ENCODE assay signal across 10 cellular contexts in the genomic region with DNA sequence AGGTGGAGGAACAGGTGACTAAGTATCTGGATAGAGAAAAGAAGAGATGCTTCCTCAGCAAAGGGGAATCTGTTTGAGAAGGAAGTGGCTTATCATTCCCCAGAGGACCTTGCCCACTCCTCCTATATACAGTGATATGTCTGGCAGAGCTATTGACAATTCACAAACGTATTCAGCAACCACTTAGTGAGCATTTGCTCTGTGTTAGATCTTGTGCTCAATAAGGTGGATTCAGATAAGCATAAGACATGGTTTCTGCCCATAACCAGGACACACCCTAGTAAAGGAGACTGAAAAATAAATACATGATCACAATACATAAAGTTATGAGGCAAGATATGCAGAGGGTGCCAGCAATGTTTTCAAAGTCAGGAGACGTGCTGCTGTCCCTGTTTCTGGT. TPM values are rescaled to one million over a fixed set of nuclear protein-coding genes. Genes with fewer than 3 reads are reported as not detected.
DNase-seq lines count a peak whose midpoint lies in the region; ATAC-seq and TF ChIP-seq lines count a peak whose summit lies in the region.
"Had no signal": no experiment of that assay in that cellular context is flagged by ENCODE, and none has a peak within 500 bp of the region (broad histone marks: within the 10 kb centered on the region; RNA-seq: fewer than 3 reads in every experiment).

No MANE protein-coding gene starts in this region.

- H3K27me3 Mint-ChIP-seq in activated CD4-positive, alpha-beta T cell treated with anti-CD3 and anti-CD28 coated beads, Interleukin-2, amount 10 ng/mL, durations not matched to agents 24 days and 14 days, result no peaks in the 10 kb centered on the region
- no peaks in the 10 kb centered on the region for H3K27me3 Mint-ChIP-seq in activated CD4-positive, alpha-beta memory T cell treated with anti-CD3 and anti-CD28 coated beads, Interleukin-2, amount 10 ng/mL, durations not matched to agents 7 days and 5 days
- peaks cover 3% of the 10 kb centered on the region for H3K27me3 Mint-ChIP-seq in glutamatergic neuron (ENCODE audit: unreplicated experiment)

- peak overlapping the region; percentile 68 to 89 (median 86) for H3K4me3 ChIP-seq in stomach

- TF ChIP-seq POLR2A in stomach (IDR thresholded peaks at IDR 0.05), result no peak

- no peaks in the 10 kb centered on the region for H3K9me3 Mint-ChIP-seq in activated CD4-positive, alpha-beta T cell treated with anti-CD3 and anti-CD28 coated beads, Interleukin-2, amount 10 ng/mL, durations not matched to agents 24 days and 14 days
- no peaks in the 10 kb centered on the region for H3K9me3 Mint-ChIP-seq in activated CD4-positive, alpha-beta memory T cell treated with anti-CD3 and anti-CD28 coated beads, Interleukin-2, amount 10 ng/mL, durations not matched to agents 7 days and 5 days
- H3K9me3 Mint-ChIP-seq in glutamatergic neuron (ENCODE audit: unreplicated experiment), result peaks cover 4% of the 10 kb centered on the region

- H3K9me3 ChIP-seq in stomach, result no peaks in the 10 kb centered on the region

- no peak for DNase-seq in activated CD4-positive, alpha-beta T cell treated with anti-CD3 and anti-CD28 coated beads, Interleukin-2, amount 10 ng/mL, durations not matched to agents 24 days and 14 days
- no peak for DNase-seq in activated CD4-positive, alpha-beta T cell treated with anti-CD3 and anti-CD28 coated beads, Interleukin-2, amount 50 U/mL, for 48 hours
- no peak for DNase-seq in activated CD4-positive, alpha-beta memory T cell treated with anti-CD3 and anti-CD28 coated beads, Interleukin-2, amount 10 ng/mL, durations not matched to agents 7 days and 5 days
- no peak for DNase-seq in glutamatergic neuron
- no peak for DNase-seq in stomach
- DNase-seq in midbrain (lab: John Stamatoyannopoulos, UW), result no peak

- peaks cover 7% of the 10 kb centered on the region for H3K36me3 Mint-ChIP-seq in activated CD4-positive, alpha-beta T cell treated with anti-CD3 and anti-CD28 coated beads, Interleukin-2, amount 10 ng/mL, durations not matched to agents 24 days and 14 days (ENCODE audit: low read depth)
- peaks cover 20% of the 10 kb centered on the region for H3K36me3 Mint-ChIP-seq in activated CD4-positive, alpha-beta memory T cell treated with anti-CD3 and anti-CD28 coated beads, Interleukin-2, amount 10 ng/mL, durations not matched to agents 7 days and 5 days (ENCODE audit: low read depth)
- H3K36me3 Mint-ChIP-seq in glutamatergic neuron (ENCODE audit: unreplicated experiment), result no peaks in the 10 kb centered on the region

- H3K4me1 Mint-ChIP-seq in activated CD4-positive, alpha-beta T cell treated with anti-CD3 and anti-CD28 coated beads, Interleukin-2, amount 10 ng/mL, durations not matched to agents 24 days and 14 days, result peaks cover 34% of the 10 kb centered on the region
- peaks cover 43% of the 10 kb centered on the region for H3K4me1 Mint-ChIP-seq in activated CD4-positive, alpha-beta memory T cell treated with anti-CD3 and anti-CD28 coated beads, Interleukin-2, amount 10 ng/mL, durations not matched to agents 7 days and 5 days
- peaks cover 15% of the 10 kb centered on the region for H3K4me1 Mint-ChIP-seq in glutamatergic neuron (ENCODE audit: low read depth, unreplicated experiment)

- CTCF ChIA-PET in activated CD4-positive, alpha-beta memory T cell treated with anti-CD3 and anti-CD28 coated beads, Interleukin-2, amount 10 ng/mL, durations not matched to agents 7 days and 5 days (lab: Charles Lee), result interaction anchor here (1.0 to 2.5 kb wide), 4 partner anchors 48 to 976 kb away, joined by 3 to 11 read pairs (median 8); a partner anchor contains a TSS

- peak overlapping the region; percentile 100 for H3K4me3 Mint-ChIP-seq in activated CD4-positive, alpha-beta T cell treated with anti-CD3 and anti-CD28 coated beads, Interleukin-2, amount 10 ng/mL, durations not matched to agents 24 days and 14 days
- H3K4me3 Mint-ChIP-seq in activated CD4-positive, alpha-beta memory T cell treated with anti-CD3 and anti-CD28 coated beads, Interleukin-2, amount 10 ng/mL, durations not matched to agents 7 days and 5 days, result peak overlapping the region; percentile 88
- peak overlapping the region; percentile 61 for H3K4me3 Mint-ChIP-seq in glutamatergic neuron (ENCODE audit: unreplicated experiment)

- intact Hi-C loops in activated CD4-positive, alpha-beta T cell treated with anti-CD3 and anti-CD28 coated beads, Interleukin-2, amount 10 ng/mL, durations not matched to agents 24 days and 14 days (cut with micrococcal nuclease), result loop anchor here (5.0 to 10.0 kb wide), 5 partner anchors 174 to 976 kb away; a partner anchor contains a TSS
- intact Hi-C loops in stomach (cut with DNase I; ENCODE audit: low total_unique reads), result loop anchor here (10.0 kb wide), 1 partner anchor 278 kb away; a partner anchor contains a TSS

- 0 to 13% (median 11%) methylated on average over 2 of the region's 2 CpGs for WGBS in stomach, 5 donors

- ATAC-seq in HG03135 (IDR thresholded peaks at IDR 0.05; ENCODE audit: unreplicated experiment), result no peak
- no peak for ATAC-seq in HG02973 (IDR thresholded peaks at IDR 0.05; ENCODE audit: unreplicated experiment)

- no peaks in the 10 kb centered on the region for H3K27me3 ChIP-seq in stomach

- peaks cover 0 to 12% (median 6%) of the 10 kb centered on the region in 4 donors for H3K36me3 ChIP-seq in stomach

- H3K4me1 ChIP-seq in stomach, result peaks cover 19 to 53% (median 48%) of the 10 kb centered on the region in 4 donors

- peak overlapping the region in 4 of 5 donors; percentile 95 to 99 (median 96) for H3K27ac ChIP-seq in stomach

- POLR2A ChIA-PET in activated CD4-positive, alpha-beta memory T cell treated with anti-CD3 and anti-CD28 coated beads, Interleukin-2, amount 10 ng/mL, durations not matched to agents 7 days and 5 days (lab: Charles Lee), result interaction anchor here (1.5 to 3.0 kb wide), 5 partner anchors 12 to 498 kb away, joined by 4 to 39 read pairs (median 11); a partner anchor contains a TSS

- H3K27ac Mint-ChIP-seq in activated CD4-positive, alpha-beta T cell treated with anti-CD3 and anti-CD28 coated beads, Interleukin-2, amount 10 ng/mL, durations not matched to agents 24 days and 14 days, result peak overlapping the region; percentile 78
- peak overlapping the region; percentile 41 for H3K27ac Mint-ChIP-seq in activated CD4-positive, alpha-beta memory T cell treated with anti-CD3 and anti-CD28 coated beads, Interleukin-2, amount 10 ng/mL, durations not matched to agents 7 days and 5 days
- no peak overlapping the region for H3K27ac Mint-ChIP-seq in glutamatergic neuron (ENCODE audit: unreplicated experiment)

- TF ChIP-seq CTCF in glutamatergic neuron (IDR thresholded peaks at IDR 0.05; ENCODE audit: partially characterized antibody, unreplicated experiment) (no peak), stomach (IDR thresholded peaks at IDR 0.05) (no peak)

- TF ChIP-seq EP300 in stomach (IDR thresholded peaks at IDR 0.05), result no peak

RNA-seq across cellular contexts. Expression of a gene that starts 1.4 kb away (rescaled TPM):
- 25.2 and 26.5 TPM in 2 replicates for total RNA-seq in activated CD4-positive, alpha-beta T cell treated with anti-CD3 and anti-CD28 coated beads, Interleukin-2, amount 10 ng/mL, durations not matched to agents 24 days and 14 days
- 10 to 100 TPM; 34.2 to 34.8 TPM for total RNA-seq in activated CD4-positive, alpha-beta memory T cell treated with anti-CD3 and anti-CD28 coated beads, Interleukin-2, amount 10 ng/mL, durations not matched to agents 7 days and 5 days
- total RNA-seq in glutamatergic neuron (ENCODE audit: unreplicated experiment), result 31.3 TPM
- total RNA-seq in stomach, result 10 to 100 TPM in 3 of 5 donors, 1 to 10 TPM in 1, under 1 TPM in 1; 0.58 to 74.4 (median 30.7) TPM
- polyA plus RNA-seq in stomach, result 10 to 100 TPM; 24.3 to 33.9 (median 31.0) TPM

RNA-seq across cellular contexts. Expression of a gene that starts 20.0 kb away (rescaled TPM):
- total RNA-seq in activated CD4-positive, alpha-beta T cell treated with anti-CD3 and anti-CD28 coated beads, Interleukin-2, amount 10 ng/mL, durations not matched to agents 24 days and 14 days, result not detected in 2 replicates
- total RNA-seq in activated CD4-positive, alpha-beta memory T cell treated with anti-CD3 and anti-CD28 coated beads, Interleukin-2, amount 10 ng/mL, durations not matched to agents 7 days and 5 days, result not detected
- total RNA-seq in glutamatergic neuron (ENCODE audit: unreplicated experiment) (not detected), stomach (1 to 10 TPM in 1 of 5 donors, not detected in 4; 1.8 TPM)
- not detected for polyA plus RNA-seq in stomach
- total RNA-seq: HT1080, RPMI7951 had no signal

RNA-seq across cellular contexts. Expression of a gene that starts 30.1 kb away (rescaled TPM):
- not detected in 2 replicates for total RNA-seq in activated CD4-positive, alpha-beta T cell treated with anti-CD3 and anti-CD28 coated beads, Interleukin-2, amount 10 ng/mL, durations not matched to agents 24 days and 14 days
- total RNA-seq in activated CD4-positive, alpha-beta memory T cell treated with anti-CD3 and anti-CD28 coated beads, Interleukin-2, amount 10 ng/mL, durations not matched to agents 7 days and 5 days, result not detected
- total RNA-seq in glutamatergic neuron (ENCODE audit: unreplicated experiment) (not detected), stomach (not detected)
- not detected for polyA plus RNA-seq in stomach
- total RNA-seq: HT1080, RPMI7951 had no signal

RNA-seq across cellular contexts. Expression of a gene that starts 41.0 kb away (rescaled TPM):
- 4.8 and 5.3 TPM in 2 replicates for total RNA-seq in activated CD4-positive, alpha-beta T cell treated with anti-CD3 and anti-CD28 coated beads, Interleukin-2, amount 10 ng/mL, durations not matched to agents 24 days and 14 days
- total RNA-seq in activated CD4-positive, alpha-beta memory T cell treated with anti-CD3 and anti-CD28 coated beads, Interleukin-2, amount 10 ng/mL, durations not matched to agents 7 days and 5 days, result 1 to 10 TPM; 1.9 to 2.4 TPM
- total RNA-seq in glutamatergic neuron (ENCODE audit: unreplicated experiment) (2.7 TPM), stomach (1 to 10 TPM in 3 of 5 donors, not detected in 2; 1.8 to 3.9 (median 2.2) TPM)
- 1 to 10 TPM in 1 of 3 donors, under 1 TPM in 2; 0.33 to 1.5 (median 0.81) TPM for polyA plus RNA-seq in stomach

RNA-seq across cellular contexts. Expression of a gene that starts 51.8 kb away (rescaled TPM):
- total RNA-seq in activated CD4-positive, alpha-beta T cell treated with anti-CD3 and anti-CD28 coated beads, Interleukin-2, amount 10 ng/mL, durations not matched to agents 24 days and 14 days, result 25.1 and 31.7 TPM in 2 replicates
- 10 to 100 TPM; 36.0 to 38.1 TPM for total RNA-seq in activated CD4-positive, alpha-beta memory T cell treated with anti-CD3 and anti-CD28 coated beads, Interleukin-2, amount 10 ng/mL, durations not matched to agents 7 days and 5 days
- 25.7 TPM for total RNA-seq in glutamatergic neuron (ENCODE audit: unreplicated experiment)
- 10 to 100 TPM in 3 of 5 donors, under 1 TPM in 1, not detected in 1; 0.89 to 21.1 (median 17.9) TPM for total RNA-seq in stomach
- 10 to 100 TPM; 16.8 to 26.8 (median 23.4) TPM for polyA plus RNA-seq in stomach
